15 cellular contexts compared by ENCODE assay signal in the genomic region with DNA sequence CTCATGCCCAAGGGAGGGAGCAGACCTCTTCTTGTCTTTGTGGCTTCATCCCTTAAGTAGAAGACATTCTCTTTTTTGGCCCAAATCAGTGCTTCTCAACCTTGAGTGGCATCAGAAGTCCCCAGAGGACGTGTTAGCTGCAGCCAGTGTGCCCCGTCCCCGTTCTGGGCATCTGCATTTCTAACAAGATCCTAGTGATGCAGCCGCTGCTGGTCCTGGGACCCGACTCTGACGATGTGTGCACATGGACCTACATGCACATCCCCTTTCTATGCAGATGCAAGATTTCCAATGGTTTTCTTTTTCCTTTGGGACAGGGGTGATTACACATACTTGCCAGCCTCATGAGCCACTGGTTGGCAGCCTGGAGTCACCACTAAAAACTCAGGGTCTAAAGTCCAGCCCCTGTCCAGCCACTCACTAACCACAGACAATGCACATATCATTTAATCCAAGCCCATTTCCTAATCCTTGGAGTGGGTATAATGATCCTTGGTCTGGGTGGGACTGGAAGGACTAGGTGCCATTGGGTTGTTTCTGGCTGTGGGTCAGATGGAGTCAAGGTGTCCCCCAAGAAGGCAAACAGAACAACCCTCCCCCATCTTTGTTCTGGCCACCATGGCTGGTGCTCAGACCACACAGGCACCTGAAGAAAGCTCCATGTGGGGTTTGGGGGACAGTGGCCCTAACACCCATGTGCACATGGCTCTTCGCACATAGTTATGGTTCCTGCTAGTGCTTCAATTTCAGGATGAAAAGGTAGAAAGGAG. TPM values are rescaled to one million over a fixed set of nuclear protein-coding genes. Genes with fewer than 3 reads are reported as not detected.
DNase-seq lines count a peak whose midpoint lies in the region; ATAC-seq and TF ChIP-seq lines count a peak whose summit lies in the region.
"Had no signal": no experiment of that assay in that cellular context is flagged by ENCODE, and none has a peak within 500 bp of the region (broad histone marks: within the 10 kb centered on the region; RNA-seq: fewer than 3 reads in every experiment).

No MANE protein-coding gene starts in this region.

- H3K4me1 ChIP-seq in CD4-positive, CD25-positive, alpha-beta regulatory T cell (ENCODE audit: control insufficient read depth, insufficient read depth, low read length, poor library complexity, severe bottlenecking): peaks cover 30% of the 10 kb centered on the region
- peaks cover 75% of the 10 kb centered on the region for H3K4me1 ChIP-seq in rectal smooth muscle tissue (ENCODE audit: control insufficient read depth, insufficient read depth, low read length)

- no peaks in the 10 kb centered on the region for H3K27me3 Mint-ChIP-seq in CD4-positive, CD25-positive, alpha-beta regulatory T cell
- H3K27me3 Mint-ChIP-seq in activated B cell treated with CpG ODN at 0.5 μM for 24 hours (no peaks in the 10 kb centered on the region), immature natural killer cell (ENCODE audit: low read depth in 3 of 3) (peaks cover 2 to 6% (median 2%) of the 10 kb centered on the region in 3 donors)

- POLR2A ChIA-PET in activated B cell treated with CpG ODN at 0.5 μM for 24 hours (lab: Charles Lee): interaction anchor here (2.8 kb wide), 1 partner anchor 14 kb away, joined by 14 read pairs; no protein-coding TSS in a partner anchor

- no peak overlapping the region for H3K9ac ChIP-seq in rectal smooth muscle tissue (ENCODE audit: low read length)

- intact Hi-C loops in activated B cell treated with CpG ODN at 0.5 μM for 24 hours (cut with micrococcal nuclease): no loop called here

- no peaks in the 10 kb centered on the region for H3K9me3 ChIP-seq in CD4-positive, CD25-positive, alpha-beta regulatory T cell (ENCODE audit: control insufficient read depth in 2 of 2, low read length in 2 of 2)

- no peak for DNase-seq in CD4-positive, CD25-positive, alpha-beta regulatory T cell
- DNase-seq in activated B cell treated with CpG ODN at 0.5 μM for 24 hours (peak; percentile 9), immature natural killer cell (no peak), GM20000 (ENCODE audit: low spot score) (no peak), HK-2 (ENCODE audit: unreplicated experiment) (no peak), NCI-H524 treated with DMSO at 0.1 percent for 48 hours (lab: John Stamatoyannopoulos, UW) (no peak)
- DNase-seq in activated CD4-positive, alpha-beta T cell treated with anti-CD3 and anti-CD28 coated beads, Interleukin-2, amount 50 U/mL, for 4 hours: no peak
- DNase-seq: C1 segment of cervical spinal cord; effector memory CD4-positive, alpha-beta T cell; NCI-H1417; NCI-H69; T-helper 9 cell had no signal

- H3K9me3 Mint-ChIP-seq in CD4-positive, CD25-positive, alpha-beta regulatory T cell: peaks cover 0 to 2% (median 0%) of the 10 kb centered on the region in 7 donors
- H3K9me3 Mint-ChIP-seq in activated B cell treated with CpG ODN at 0.5 μM for 24 hours (no peaks in the 10 kb centered on the region), immature natural killer cell (no peaks in the 10 kb centered on the region)

- peaks cover 20 to 79% (median 57%) of the 10 kb centered on the region in 4 donors for H3K4me1 Mint-ChIP-seq in CD4-positive, CD25-positive, alpha-beta regulatory T cell
- H3K4me1 Mint-ChIP-seq in activated B cell treated with CpG ODN at 0.5 μM for 24 hours: peaks cover 76% of the 10 kb centered on the region
- peaks cover 71 to 78% of the 10 kb centered on the region in 2 donors for H3K4me1 Mint-ChIP-seq in immature natural killer cell

- TF ChIP-seq CTCF in activated B cell treated with CpG ODN at 0.5 μM for 24 hours (IDR thresholded peaks at IDR 0.05): no peak
- no peak for TF ChIP-seq CTCF in GM20000 (IDR thresholded peaks at IDR 0.05; ENCODE audit: extremely low read depth, missing control alignments)

- no peaks in the 10 kb centered on the region for H3K27me3 ChIP-seq in CD4-positive, CD25-positive, alpha-beta regulatory T cell (ENCODE audit: control insufficient read depth, insufficient read depth, low read length)
- no peaks in the 10 kb centered on the region for H3K27me3 ChIP-seq in rectal smooth muscle tissue (ENCODE audit: control insufficient read depth, insufficient read depth, low read length)

- peaks cover 25% of the 10 kb centered on the region for H3K36me3 ChIP-seq in CD4-positive, CD25-positive, alpha-beta regulatory T cell (ENCODE audit: control insufficient read depth, insufficient read depth, low read length)
- H3K36me3 ChIP-seq in rectal smooth muscle tissue (ENCODE audit: control insufficient read depth, insufficient read depth, low read length): peaks cover 8% of the 10 kb centered on the region

- peak overlapping the region; percentile 77 to 92 (median 80) for H3K27ac Mint-ChIP-seq in CD4-positive, CD25-positive, alpha-beta regulatory T cell
- peak overlapping the region; percentile 61 for H3K27ac Mint-ChIP-seq in activated B cell treated with CpG ODN at 0.5 μM for 24 hours
- H3K27ac Mint-ChIP-seq in immature natural killer cell: peak overlapping the region in 5 of 6 donors; percentile 24 to 72 (median 30)

- H3K36me3 Mint-ChIP-seq in CD4-positive, CD25-positive, alpha-beta regulatory T cell: peaks cover 9% of the 10 kb centered on the region
- H3K36me3 Mint-ChIP-seq in activated B cell treated with CpG ODN at 0.5 μM for 24 hours (ENCODE audit: low read depth): peaks cover 36% of the 10 kb centered on the region
- H3K36me3 Mint-ChIP-seq in immature natural killer cell: peaks cover 0 to 4% (median 0%) of the 10 kb centered on the region in 3 donors

- H3K27ac ChIP-seq in CD4-positive, CD25-positive, alpha-beta regulatory T cell (ENCODE audit: insufficient read depth, low read length, poor library complexity, severe bottlenecking): no peak overlapping the region
- peak overlapping the region; percentile 88 for H3K27ac ChIP-seq in rectal smooth muscle tissue (ENCODE audit: low read depth, low read length)

- CTCF ChIA-PET in activated B cell treated with CpG ODN at 0.5 μM for 24 hours (lab: Charles Lee): no interaction called here

- ATAC-seq in CD4-positive, CD25-positive, alpha-beta regulatory T cell (ENCODE audit: low read depth in 2 of 2): no peak
- no peak for ATAC-seq in activated B cell treated with CpG ODN at 0.5 μM for 24 hours (ENCODE audit: low read depth)

- H3K4me3 ChIP-seq in CD4-positive, CD25-positive, alpha-beta regulatory T cell (ENCODE audit: low read depth, low read length): no peak overlapping the region
- no peak overlapping the region for H3K4me3 ChIP-seq in rectal smooth muscle tissue (ENCODE audit: low read length)

- H3K4me3 Mint-ChIP-seq in CD4-positive, CD25-positive, alpha-beta regulatory T cell: peak overlapping the region in 2 of 4 donors; percentile 27 to 49
- H3K4me3 Mint-ChIP-seq in activated B cell treated with CpG ODN at 0.5 μM for 24 hours (peak overlapping the region; percentile 48), immature natural killer cell (peak overlapping the region in 2 of 5 donors; percentile 8 to 44)

RNA-seq across cellular contexts. Expression of a gene that starts 6.4 kb away (rescaled TPM):
- total RNA-seq in CD4-positive, CD25-positive, alpha-beta regulatory T cell: 38.7 TPM
- 10 to 100 TPM; 39.8 to 47.3 (median 40.9) TPM for polyA plus RNA-seq in CD4-positive, CD25-positive, alpha-beta regulatory T cell
- total RNA-seq in activated B cell treated with CpG ODN at 0.5 μM for 24 hours: 30.5 and 34.4 TPM in 2 replicates
- 10 to 100 TPM; 66.6 to 85.2 (median 83.7) TPM for polyA plus RNA-seq in immature natural killer cell

RNA-seq across cellular contexts. Expression of a gene that starts 30.4 kb away (rescaled TPM):
- total RNA-seq in CD4-positive, CD25-positive, alpha-beta regulatory T cell: not detected
- not detected for polyA plus RNA-seq in CD4-positive, CD25-positive, alpha-beta regulatory T cell
- not detected in 2 replicates for total RNA-seq in activated B cell treated with CpG ODN at 0.5 μM for 24 hours
- polyA plus RNA-seq in immature natural killer cell: not detected
- total RNA-seq: activated CD8-positive, alpha-beta memory T cell treated with anti-CD3 and anti-CD28 coated beads for 36 hours; osteocyte had no signal

RNA-seq across cellular contexts. Expression of a gene that starts 59.0 kb away (rescaled TPM):
- total RNA-seq in CD4-positive, CD25-positive, alpha-beta regulatory T cell: 28.2 TPM
- 10 to 100 TPM; 68.4 to 83.2 (median 72.4) TPM for polyA plus RNA-seq in CD4-positive, CD25-positive, alpha-beta regulatory T cell
- total RNA-seq in activated B cell treated with CpG ODN at 0.5 μM for 24 hours: 22.3 and 24.9 TPM in 2 replicates
- polyA plus RNA-seq in immature natural killer cell: 1,000 to 10,000 TPM in 1 of 3 donors, 100 to 1,000 TPM in 2; 649 to 1,111 (median 667) TPM

Comparison
In these comparisons a context has a peak if more than half of its experiments do, and no peak if none do; other contexts are left out.
1. H3K27ac Mint-ChIP-seq: peak in every context shown above with its lines; median percentile 80 in CD4-positive, CD25-positive, alpha-beta regulatory T cell; 61 in activated B cell treated with CpG ODN at 0.5 μM for 24 hours; 30 in immature natural killer cell.